ENCODE assay signal across 8 cellular contexts in the genomic region with DNA sequence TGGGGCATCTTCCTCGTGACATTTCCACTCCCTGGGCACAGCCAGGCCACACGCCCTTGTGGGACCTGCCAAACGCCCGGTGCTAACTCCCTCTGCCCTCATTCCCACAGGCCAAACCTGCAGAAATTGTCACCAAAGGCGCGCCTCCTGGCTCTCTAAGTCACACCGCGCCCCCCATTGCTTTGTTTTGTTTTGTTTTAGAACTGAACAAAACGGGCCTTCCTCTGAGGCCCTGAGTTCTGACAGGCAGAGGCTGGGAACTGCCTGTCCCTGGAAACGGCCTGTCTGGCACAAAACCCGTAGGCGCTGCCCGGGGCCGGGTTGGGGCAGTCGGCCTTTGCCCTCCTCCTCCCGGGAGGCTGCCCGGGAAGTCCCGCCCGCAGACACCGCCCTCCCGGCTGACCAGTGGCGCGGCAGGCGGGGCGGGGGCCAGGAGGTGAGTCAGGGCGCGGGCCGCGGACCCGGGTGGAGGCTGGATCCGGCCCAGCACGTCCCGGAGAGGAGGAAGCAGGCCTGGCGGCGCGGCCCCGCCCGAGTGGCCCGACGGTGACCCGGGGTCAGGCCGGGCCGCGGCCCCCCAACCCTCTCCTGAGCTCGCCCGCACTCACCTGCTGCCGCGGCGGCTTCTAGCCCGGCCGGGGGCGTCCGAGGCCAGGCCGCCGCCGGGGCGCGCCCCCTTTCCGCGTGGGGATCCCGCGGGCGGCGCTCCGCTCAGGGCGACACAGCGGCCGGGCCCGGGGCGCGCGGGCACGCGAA. TPM values are rescaled to one million over a fixed set of nuclear protein-coding genes. Genes with fewer than 3 reads are reported as not detected.
A peak's percentile ranks its signal among the peaks of the same experiment; 100 is the strongest.
DNase-seq lines count a peak whose midpoint lies in the region; ATAC-seq and TF ChIP-seq lines count a peak whose summit lies in the region.

No MANE protein-coding gene starts in this region.

- H3K9ac ChIP-seq in duodenal mucosa (ENCODE audit: low read depth in 1 of 2, low read length in 2 of 2) = peak overlapping the region; percentile 86 to 87

- TF ChIP-seq CTCF in left lung (IDR thresholded peaks at IDR 0.05) = peak in 1 of 2 donors; percentile 12

- H3K36me3 ChIP-seq in KOPT-K1 (ENCODE audit: insufficient read depth, low read length) (peaks cover 36% of the 10 kb centered on the region), duodenal mucosa (ENCODE audit: control insufficient read depth in 1 of 2, insufficient read depth in 2 of 2, low read length in 2 of 2) (peaks cover 12 to 26% of the 10 kb centered on the region in 2 donors), left lung (peaks cover 0 to 27% of the 10 kb centered on the region in 2 donors)

- H3K9me3 ChIP-seq in KOPT-K1 (ENCODE audit: insufficient read depth, low read length, poor library complexity, severe bottlenecking) = no peaks in the 10 kb centered on the region
- H3K9me3 ChIP-seq in duodenal mucosa (ENCODE audit: control insufficient read depth in 1 of 2, low read length in 2 of 2) = no peaks in the 10 kb centered on the region
- H3K9me3 ChIP-seq in left lung = no peaks in the 10 kb centered on the region

- no peaks in the 10 kb centered on the region for H3K27me3 ChIP-seq in duodenal mucosa (ENCODE audit: control insufficient read depth in 1 of 2, insufficient read depth in 2 of 2, low read length in 2 of 2)
- no peaks in the 10 kb centered on the region for H3K27me3 ChIP-seq in left lung

- H3K4me1 ChIP-seq in duodenal mucosa (ENCODE audit: control insufficient read depth in 1 of 2, insufficient read depth in 2 of 2, low read length in 2 of 2) (peaks cover 37 to 50% of the 10 kb centered on the region in 2 donors), left lung (peaks cover 16 to 65% of the 10 kb centered on the region in 2 donors)

- ATAC-seq in GM21717 (IDR thresholded peaks at IDR 0.05; ENCODE audit: unreplicated experiment) (peak; percentile 23), left lung (peak; percentile 87)

- peak; percentile 89 for DNase-seq in ELR (ENCODE audit: low read depth)
- DNase-seq in activated CD4-positive, alpha-beta T cell treated with anti-CD3 and anti-CD28 coated beads for 48 hours = peak; percentile 61
- DNase-seq in left lung = peak; percentile 95 to 100
- DNase-seq in stimulated activated CD4-positive, alpha-beta T cell treated with anti-CD3 and anti-CD28 coated beads, Interleukin-4, amount 100 ng/mL, for 4 hours = peak; percentile 28 to 34
- no peak for DNase-seq in NCI-H345 treated with DMSO at 0.1 percent for 48 hours (lab: John Stamatoyannopoulos, UW; ENCODE audit: unreplicated experiment)

- H3K27ac ChIP-seq in KOPT-K1 (ENCODE audit: low read depth, low read length, poor library complexity, severe bottlenecking) (peak overlapping the region; percentile 95), duodenal mucosa (ENCODE audit: low read depth, low read length) (peak overlapping the region; percentile 93), left lung (peak overlapping the region; percentile 93 to 95)

- H3K4me3 ChIP-seq in duodenal mucosa (ENCODE audit: low read depth in 1 of 2, low read length in 2 of 2) (peak overlapping the region; percentile 79 to 80), left lung (peak overlapping the region; percentile 52 to 54)

- intact Hi-C loops in left lung (cut with DNase I) = no loop called here

RNA-seq across cellular contexts. Expression of a gene that starts 0.5 kb away (rescaled TPM):
- 100 to 1,000 TPM in 1 of 2 donors, 10 to 100 TPM in 1; 99.3 to 174 TPM for total RNA-seq in left lung

RNA-seq across cellular contexts. Expression of a gene that starts 38.6 kb away (rescaled TPM):
- total RNA-seq in left lung = 10 to 100 TPM; 16.3 to 21.5 TPM

RNA-seq across cellular contexts. Expression of a gene that starts 49.6 kb away (rescaled TPM):
- 10 to 100 TPM; 45.7 to 51.0 TPM for total RNA-seq in left lung

RNA-seq across cellular contexts. Expression of a gene that starts 54.6 kb away (rescaled TPM):
- total RNA-seq in left lung = 10 to 100 TPM; 55.6 to 57.3 TPM
